ENCODE assay signal across 1 cellular context in the genomic region with DNA sequence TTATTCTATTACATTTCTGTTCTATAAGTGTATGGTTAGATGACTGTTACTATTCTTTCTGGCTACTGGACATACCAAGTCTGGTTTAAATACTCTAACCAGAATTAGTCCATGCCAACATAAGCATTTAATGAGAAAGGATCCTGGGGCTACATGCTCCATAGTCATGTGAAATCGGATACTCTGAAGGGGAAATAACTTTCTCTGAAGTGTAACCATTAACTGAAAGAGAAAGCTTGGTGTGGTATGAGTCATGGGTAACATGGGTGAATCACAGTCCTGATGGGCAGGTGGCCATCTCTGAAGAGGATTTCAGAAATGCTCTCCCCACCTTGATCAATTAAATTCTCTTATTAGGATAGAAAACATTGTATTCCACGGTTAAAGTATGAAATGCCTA.
TF ChIP-seq lines count a peak whose summit lies in the region.

No MANE protein-coding gene starts in this region.

TF ChIP-seq in GM12878, 131 proteins besides CTCF, POLR2A, EP300 and RAD21 (continued from another document and continues in another):
- TF ChIP-seq, protein P1, sequence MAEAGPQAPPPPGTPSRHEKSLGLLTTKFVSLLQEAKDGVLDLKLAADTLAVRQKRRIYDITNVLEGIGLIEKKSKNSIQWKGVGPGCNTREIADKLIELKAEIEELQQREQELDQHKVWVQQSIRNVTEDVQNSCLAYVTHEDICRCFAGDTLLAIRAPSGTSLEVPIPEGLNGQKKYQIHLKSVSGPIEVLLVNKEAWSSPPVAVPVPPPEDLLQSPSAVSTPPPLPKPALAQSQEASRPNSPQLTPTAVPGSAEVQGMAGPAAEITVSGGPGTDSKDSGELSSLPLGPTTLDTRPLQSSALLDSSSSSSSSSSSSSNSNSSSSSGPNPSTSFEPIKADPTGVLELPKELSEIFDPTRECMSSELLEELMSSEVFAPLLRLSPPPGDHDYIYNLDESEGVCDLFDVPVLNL (IDR thresholded peaks at IDR 0.05; ENCODE audit: low read depth, low read length) = no peak
- TF ChIP-seq MYC (IDR thresholded peaks at IDR 0.05; ENCODE audit: insufficient read depth, insufficient read length, insufficient replicate concordance, low read length, severe bottlenecking) = no peak
- TF ChIP-seq NFIC (IDR thresholded peaks at IDR 0.05; ENCODE audit: low read depth, low read length) = peak; percentile 34; the same call in 1 of the 2 replicates
- TF ChIP-seq, protein P2, sequence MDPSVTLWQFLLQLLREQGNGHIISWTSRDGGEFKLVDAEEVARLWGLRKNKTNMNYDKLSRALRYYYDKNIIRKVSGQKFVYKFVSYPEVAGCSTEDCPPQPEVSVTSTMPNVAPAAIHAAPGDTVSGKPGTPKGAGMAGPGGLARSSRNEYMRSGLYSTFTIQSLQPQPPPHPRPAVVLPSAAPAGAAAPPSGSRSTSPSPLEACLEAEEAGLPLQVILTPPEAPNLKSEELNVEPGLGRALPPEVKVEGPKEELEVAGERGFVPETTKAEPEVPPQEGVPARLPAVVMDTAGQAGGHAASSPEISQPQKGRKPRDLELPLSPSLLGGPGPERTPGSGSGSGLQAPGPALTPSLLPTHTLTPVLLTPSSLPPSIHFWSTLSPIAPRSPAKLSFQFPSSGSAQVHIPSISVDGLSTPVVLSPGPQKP (IDR thresholded peaks at IDR 0.05; ENCODE audit: low read depth, low read length) = no peak
- TF ChIP-seq CBFB (IDR thresholded peaks at IDR 0.05; ENCODE audit: low read depth) = no peak
- TF ChIP-seq ZZZ3 (IDR thresholded peaks at IDR 0.05; ENCODE audit: control insufficient read depth, insufficient read length, low read depth) = no peak
- no peak for TF ChIP-seq ZNF207 (IDR thresholded peaks at IDR 0.05; ENCODE audit: borderline replicate concordance)
- no peak for TF ChIP-seq KLF5 (IDR thresholded peaks at IDR 0.05; ENCODE audit: partially characterized antibody)
- TF ChIP-seq, protein P3, sequence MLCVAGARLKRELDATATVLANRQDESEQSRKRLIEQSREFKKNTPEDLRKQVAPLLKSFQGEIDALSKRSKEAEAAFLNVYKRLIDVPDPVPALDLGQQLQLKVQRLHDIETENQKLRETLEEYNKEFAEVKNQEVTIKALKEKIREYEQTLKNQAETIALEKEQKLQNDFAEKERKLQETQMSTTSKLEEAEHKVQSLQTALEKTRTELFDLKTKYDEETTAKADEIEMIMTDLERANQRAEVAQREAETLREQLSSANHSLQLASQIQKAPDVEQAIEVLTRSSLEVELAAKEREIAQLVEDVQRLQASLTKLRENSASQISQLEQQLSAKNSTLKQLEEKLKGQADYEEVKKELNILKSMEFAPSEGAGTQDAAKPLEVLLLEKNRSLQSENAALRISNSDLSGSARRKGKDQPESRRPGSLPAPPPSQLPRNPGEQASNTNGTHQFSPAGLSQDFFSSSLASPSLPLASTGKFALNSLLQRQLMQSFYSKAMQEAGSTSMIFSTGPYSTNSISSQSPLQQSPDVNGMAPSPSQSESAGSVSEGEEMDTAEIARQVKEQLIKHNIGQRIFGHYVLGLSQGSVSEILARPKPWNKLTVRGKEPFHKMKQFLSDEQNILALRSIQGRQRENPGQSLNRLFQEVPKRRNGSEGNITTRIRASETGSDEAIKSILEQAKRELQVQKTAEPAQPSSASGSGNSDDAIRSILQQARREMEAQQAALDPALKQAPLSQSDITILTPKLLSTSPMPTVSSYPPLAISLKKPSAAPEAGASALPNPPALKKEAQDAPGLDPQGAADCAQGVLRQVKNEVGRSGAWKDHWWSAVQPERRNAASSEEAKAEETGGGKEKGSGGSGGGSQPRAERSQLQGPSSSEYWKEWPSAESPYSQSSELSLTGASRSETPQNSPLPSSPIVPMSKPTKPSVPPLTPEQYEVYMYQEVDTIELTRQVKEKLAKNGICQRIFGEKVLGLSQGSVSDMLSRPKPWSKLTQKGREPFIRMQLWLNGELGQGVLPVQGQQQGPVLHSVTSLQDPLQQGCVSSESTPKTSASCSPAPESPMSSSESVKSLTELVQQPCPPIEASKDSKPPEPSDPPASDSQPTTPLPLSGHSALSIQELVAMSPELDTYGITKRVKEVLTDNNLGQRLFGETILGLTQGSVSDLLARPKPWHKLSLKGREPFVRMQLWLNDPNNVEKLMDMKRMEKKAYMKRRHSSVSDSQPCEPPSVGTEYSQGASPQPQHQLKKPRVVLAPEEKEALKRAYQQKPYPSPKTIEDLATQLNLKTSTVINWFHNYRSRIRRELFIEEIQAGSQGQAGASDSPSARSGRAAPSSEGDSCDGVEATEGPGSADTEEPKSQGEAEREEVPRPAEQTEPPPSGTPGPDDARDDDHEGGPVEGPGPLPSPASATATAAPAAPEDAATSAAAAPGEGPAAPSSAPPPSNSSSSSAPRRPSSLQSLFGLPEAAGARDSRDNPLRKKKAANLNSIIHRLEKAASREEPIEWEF (IDR thresholded peaks at IDR 0.05; ENCODE audit: insufficient replicate concordance, low read depth, low read length) = no peak
- TF ChIP-seq JUNB (IDR thresholded peaks at IDR 0.05) = peak; percentile 89
- peak; percentile 73 for TF ChIP-seq ATF7 (IDR thresholded peaks at IDR 0.05; ENCODE audit: low read depth)
- peak in 1 of 2 experiments; percentile 24; a peak in 1 of 4 replicates for TF ChIP-seq ETV6 (conservative IDR thresholded peaks at IDR 0.05 in 1 of 2, IDR thresholded peaks at IDR 0.05 in 1 of 2; ENCODE audit: borderline replicate concordance in 1 of 2, low read depth in 1 of 2)
- TF ChIP-seq, protein P4, sequence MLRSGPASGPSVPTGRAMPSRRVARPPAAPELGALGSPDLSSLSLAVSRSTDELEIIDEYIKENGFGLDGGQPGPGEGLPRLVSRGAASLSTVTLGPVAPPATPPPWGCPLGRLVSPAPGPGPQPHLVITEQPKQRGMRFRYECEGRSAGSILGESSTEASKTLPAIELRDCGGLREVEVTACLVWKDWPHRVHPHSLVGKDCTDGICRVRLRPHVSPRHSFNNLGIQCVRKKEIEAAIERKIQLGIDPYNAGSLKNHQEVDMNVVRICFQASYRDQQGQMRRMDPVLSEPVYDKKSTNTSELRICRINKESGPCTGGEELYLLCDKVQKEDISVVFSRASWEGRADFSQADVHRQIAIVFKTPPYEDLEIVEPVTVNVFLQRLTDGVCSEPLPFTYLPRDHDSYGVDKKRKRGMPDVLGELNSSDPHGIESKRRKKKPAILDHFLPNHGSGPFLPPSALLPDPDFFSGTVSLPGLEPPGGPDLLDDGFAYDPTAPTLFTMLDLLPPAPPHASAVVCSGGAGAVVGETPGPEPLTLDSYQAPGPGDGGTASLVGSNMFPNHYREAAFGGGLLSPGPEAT (IDR thresholded peaks at IDR 0.05; ENCODE audit: low read depth) = peak; percentile 65
- TF ChIP-seq RUNX3 (IDR thresholded peaks at IDR 0.05; ENCODE audit: low read length) = peak; percentile 70
- TF ChIP-seq SMAD1 (IDR thresholded peaks at IDR 0.05; ENCODE audit: low read depth, partially characterized antibody) = no peak
- peak; percentile 49 for TF ChIP-seq IKZF1 (conservative IDR thresholded peaks at IDR 0.05)
- peak; percentile 79 for TF ChIP-seq YY1 (IDR thresholded peaks at IDR 0.05; ENCODE audit: low read depth, low read length)
- TF ChIP-seq CHD2 (IDR thresholded peaks at IDR 0.05; ENCODE audit: borderline replicate concordance, low read depth, low read length) = no peak
- peak; percentile 45; the same call in 1 of the 2 replicates for TF ChIP-seq RAD51 (IDR thresholded peaks at IDR 0.05)
- TF ChIP-seq, protein P5, sequence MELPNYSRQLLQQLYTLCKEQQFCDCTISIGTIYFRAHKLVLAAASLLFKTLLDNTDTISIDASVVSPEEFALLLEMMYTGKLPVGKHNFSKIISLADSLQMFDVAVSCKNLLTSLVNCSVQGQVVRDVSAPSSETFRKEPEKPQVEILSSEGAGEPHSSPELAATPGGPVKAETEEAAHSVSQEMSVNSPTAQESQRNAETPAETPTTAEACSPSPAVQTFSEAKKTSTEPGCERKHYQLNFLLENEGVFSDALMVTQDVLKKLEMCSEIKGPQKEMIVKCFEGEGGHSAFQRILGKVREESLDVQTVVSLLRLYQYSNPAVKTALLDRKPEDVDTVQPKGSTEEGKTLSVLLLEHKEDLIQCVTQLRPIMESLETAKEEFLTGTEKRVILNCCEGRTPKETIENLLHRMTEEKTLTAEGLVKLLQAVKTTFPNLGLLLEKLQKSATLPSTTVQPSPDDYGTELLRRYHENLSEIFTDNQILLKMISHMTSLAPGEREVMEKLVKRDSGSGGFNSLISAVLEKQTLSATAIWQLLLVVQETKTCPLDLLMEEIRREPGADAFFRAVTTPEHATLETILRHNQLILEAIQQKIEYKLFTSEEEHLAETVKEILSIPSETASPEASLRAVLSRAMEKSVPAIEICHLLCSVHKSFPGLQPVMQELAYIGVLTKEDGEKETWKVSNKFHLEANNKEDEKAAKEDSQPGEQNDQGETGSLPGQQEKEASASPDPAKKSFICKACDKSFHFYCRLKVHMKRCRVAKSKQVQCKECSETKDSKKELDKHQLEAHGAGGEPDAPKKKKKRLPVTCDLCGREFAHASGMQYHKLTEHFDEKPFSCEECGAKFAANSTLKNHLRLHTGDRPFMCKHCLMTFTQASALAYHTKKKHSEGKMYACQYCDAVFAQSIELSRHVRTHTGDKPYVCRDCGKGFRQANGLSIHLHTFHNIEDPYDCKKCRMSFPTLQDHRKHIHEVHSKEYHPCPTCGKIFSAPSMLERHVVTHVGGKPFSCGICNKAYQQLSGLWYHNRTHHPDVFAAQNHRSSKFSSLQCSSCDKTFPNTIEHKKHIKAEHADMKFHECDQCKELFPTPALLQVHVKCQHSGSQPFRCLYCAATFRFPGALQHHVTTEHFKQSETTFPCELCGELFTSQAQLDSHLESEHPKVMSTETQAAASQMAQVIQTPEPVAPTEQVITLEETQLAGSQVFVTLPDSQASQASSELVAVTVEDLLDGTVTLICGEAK (IDR thresholded peaks at IDR 0.05; ENCODE audit: borderline replicate concordance) = no peak
- TF ChIP-seq NBN (IDR thresholded peaks at IDR 0.05) = no peak
- no peak for TF ChIP-seq ZNF622 (IDR thresholded peaks at IDR 0.05)
- no peak for TF ChIP-seq SMC3 (IDR thresholded peaks at IDR 0.05; ENCODE audit: borderline replicate concordance, low read length)
- TF ChIP-seq BHLHE40 (IDR thresholded peaks at IDR 0.05; ENCODE audit: borderline replicate concordance in 1 of 2, low read depth in 2 of 2, low read length in 1 of 2) = peak; percentile 54 to 62; a peak in 3 of 4 replicates
- TF ChIP-seq JUND (IDR thresholded peaks at IDR 0.05; ENCODE audit: low read depth, low read length) = peak; percentile 73
- TF ChIP-seq, protein P6, sequence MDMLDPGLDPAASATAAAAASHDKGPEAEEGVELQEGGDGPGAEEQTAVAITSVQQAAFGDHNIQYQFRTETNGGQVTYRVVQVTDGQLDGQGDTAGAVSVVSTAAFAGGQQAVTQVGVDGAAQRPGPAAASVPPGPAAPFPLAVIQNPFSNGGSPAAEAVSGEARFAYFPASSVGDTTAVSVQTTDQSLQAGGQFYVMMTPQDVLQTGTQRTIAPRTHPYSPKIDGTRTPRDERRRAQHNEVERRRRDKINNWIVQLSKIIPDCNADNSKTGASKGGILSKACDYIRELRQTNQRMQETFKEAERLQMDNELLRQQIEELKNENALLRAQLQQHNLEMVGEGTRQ (IDR thresholded peaks at IDR 0.05; ENCODE audit: borderline replicate concordance, low read depth, low read length) = no peak; the same call in 1 of the 2 replicates
- TF ChIP-seq, protein P7, sequence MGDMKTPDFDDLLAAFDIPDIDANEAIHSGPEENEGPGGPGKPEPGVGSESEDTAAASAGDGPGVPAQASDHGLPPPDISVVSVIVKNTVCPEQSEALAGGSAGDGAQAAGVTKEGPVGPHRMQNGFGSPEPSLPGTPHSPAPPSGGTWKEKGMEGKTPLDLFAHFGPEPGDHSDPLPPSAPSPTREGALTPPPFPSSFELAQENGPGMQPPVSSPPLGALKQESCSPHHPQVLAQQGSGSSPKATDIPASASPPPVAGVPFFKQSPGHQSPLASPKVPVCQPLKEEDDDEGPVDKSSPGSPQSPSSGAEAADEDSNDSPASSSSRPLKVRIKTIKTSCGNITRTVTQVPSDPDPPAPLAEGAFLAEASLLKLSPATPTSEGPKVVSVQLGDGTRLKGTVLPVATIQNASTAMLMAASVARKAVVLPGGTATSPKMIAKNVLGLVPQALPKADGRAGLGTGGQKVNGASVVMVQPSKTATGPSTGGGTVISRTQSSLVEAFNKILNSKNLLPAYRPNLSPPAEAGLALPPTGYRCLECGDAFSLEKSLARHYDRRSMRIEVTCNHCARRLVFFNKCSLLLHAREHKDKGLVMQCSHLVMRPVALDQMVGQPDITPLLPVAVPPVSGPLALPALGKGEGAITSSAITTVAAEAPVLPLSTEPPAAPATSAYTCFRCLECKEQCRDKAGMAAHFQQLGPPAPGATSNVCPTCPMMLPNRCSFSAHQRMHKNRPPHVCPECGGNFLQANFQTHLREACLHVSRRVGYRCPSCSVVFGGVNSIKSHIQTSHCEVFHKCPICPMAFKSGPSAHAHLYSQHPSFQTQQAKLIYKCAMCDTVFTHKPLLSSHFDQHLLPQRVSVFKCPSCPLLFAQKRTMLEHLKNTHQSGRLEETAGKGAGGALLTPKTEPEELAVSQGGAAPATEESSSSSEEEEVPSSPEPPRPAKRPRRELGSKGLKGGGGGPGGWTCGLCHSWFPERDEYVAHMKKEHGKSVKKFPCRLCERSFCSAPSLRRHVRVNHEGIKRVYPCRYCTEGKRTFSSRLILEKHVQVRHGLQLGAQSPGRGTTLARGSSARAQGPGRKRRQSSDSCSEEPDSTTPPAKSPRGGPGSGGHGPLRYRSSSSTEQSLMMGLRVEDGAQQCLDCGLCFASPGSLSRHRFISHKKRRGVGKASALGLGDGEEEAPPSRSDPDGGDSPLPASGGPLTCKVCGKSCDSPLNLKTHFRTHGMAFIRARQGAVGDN (IDR thresholded peaks at IDR 0.05) = no peak
- TF ChIP-seq IKZF2 (IDR thresholded peaks at IDR 0.05) = peak; percentile 71 to 84
- TF ChIP-seq BRCA1 (IDR thresholded peaks at IDR 0.05; ENCODE audit: low read depth, low read length) = no peak
- TF ChIP-seq ZBED1 (IDR thresholded peaks at IDR 0.05; ENCODE audit: borderline replicate concordance) = no peak
- peak; percentile 81; the same call in 1 of the 2 replicates for TF ChIP-seq IRF4 (IDR thresholded peaks at IDR 0.05; ENCODE audit: low read depth, low read length)
- no peak for TF ChIP-seq ZNF274 (IDR thresholded peaks at IDR 0.05; ENCODE audit: insufficient read depth, insufficient read length)
- TF ChIP-seq BMI1 (IDR thresholded peaks at IDR 0.05; ENCODE audit: borderline replicate concordance) = no peak
- 0 out of 2 replicates have a peak, but pooled peaks have one; percentile 45 for TF ChIP-seq MTA3 (IDR thresholded peaks at IDR 0.05; ENCODE audit: borderline replicate concordance, low read length)
- peak; percentile 67 for TF ChIP-seq MTA2 (IDR thresholded peaks at IDR 0.05; ENCODE audit: low read depth)
- TF ChIP-seq, protein P8, sequence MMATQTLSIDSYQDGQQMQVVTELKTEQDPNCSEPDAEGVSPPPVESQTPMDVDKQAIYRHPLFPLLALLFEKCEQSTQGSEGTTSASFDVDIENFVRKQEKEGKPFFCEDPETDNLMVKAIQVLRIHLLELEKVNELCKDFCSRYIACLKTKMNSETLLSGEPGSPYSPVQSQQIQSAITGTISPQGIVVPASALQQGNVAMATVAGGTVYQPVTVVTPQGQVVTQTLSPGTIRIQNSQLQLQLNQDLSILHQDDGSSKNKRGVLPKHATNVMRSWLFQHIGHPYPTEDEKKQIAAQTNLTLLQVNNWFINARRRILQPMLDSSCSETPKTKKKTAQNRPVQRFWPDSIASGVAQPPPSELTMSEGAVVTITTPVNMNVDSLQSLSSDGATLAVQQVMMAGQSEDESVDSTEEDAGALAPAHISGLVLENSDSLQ (IDR thresholded peaks at IDR 0.05) = peak; percentile 91
- no peak for TF ChIP-seq HCFC1 (IDR thresholded peaks at IDR 0.05; ENCODE audit: low read length)
- TF ChIP-seq BACH1 (IDR thresholded peaks at IDR 0.05; ENCODE audit: borderline replicate concordance) = peak; percentile 54; the same call in 1 of the 2 replicates
- 0 out of 2 replicates have a peak, but pooled peaks have one; percentile 14 for TF ChIP-seq GABPA (IDR thresholded peaks at IDR 0.05; ENCODE audit: low read depth)
- no peak for TF ChIP-seq PML (IDR thresholded peaks at IDR 0.05; ENCODE audit: low read length)
